Comparison of ENCODE assay signal across 11 cellular contexts in the genomic region with DNA sequence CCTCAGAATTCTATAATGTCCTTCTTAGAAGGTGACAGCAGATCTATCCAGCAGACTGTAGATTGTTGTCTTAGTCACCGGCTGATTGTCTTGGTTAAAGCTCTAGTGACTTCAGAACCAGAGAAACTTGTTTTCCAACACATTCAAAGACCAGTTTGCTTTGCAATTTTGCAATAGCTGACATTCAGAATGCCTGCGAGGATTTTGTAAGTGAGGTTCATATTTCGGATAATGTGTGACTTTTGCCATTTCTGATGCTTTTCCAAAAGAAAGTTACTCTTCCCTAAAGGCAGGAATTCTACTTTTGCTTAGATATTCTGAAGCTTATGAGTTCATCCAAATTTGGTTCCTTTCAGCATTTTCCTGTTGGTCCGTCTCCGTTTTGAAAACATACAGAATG. TPM values are rescaled to one million over a fixed set of nuclear protein-coding genes. Genes with fewer than 3 reads are reported as not detected.
DNase-seq lines count a peak whose midpoint lies in the region; ATAC-seq and TF ChIP-seq lines count a peak whose summit lies in the region.
"Had no signal": no experiment of that assay in that cellular context is flagged by ENCODE, and none has a peak within 500 bp of the region (broad histone marks: within the 10 kb centered on the region; RNA-seq: fewer than 3 reads in every experiment).

No MANE protein-coding gene starts in this region.

- no peak for TF ChIP-seq CTCF in adrenal gland (IDR thresholded peaks at IDR 0.05)
- no peak for TF ChIP-seq CTCF in fibroblast of villous mesenchyme (IDR thresholded peaks at IDR 0.05; ENCODE audit: insufficient read depth, low read depth, low read length)
- TF ChIP-seq CTCF in gastrocnemius medialis (IDR thresholded peaks at IDR 0.05 in 4 of 5, conservative IDR thresholded peaks at IDR 0.05 in 1 of 5), result no peak

- ATAC-seq in gastrocnemius medialis (no peak), GM21381 (IDR thresholded peaks at IDR 0.05; ENCODE audit: unreplicated experiment) (no peak)

- no peaks in the 10 kb centered on the region for H3K36me3 ChIP-seq in adrenal gland (replicated peaks in 1 of 2)
- no peaks in the 10 kb centered on the region for H3K36me3 ChIP-seq in gastrocnemius medialis

- in situ Hi-C loops in gastrocnemius medialis (cut with MboI; ENCODE audit: low sequenced_read_pairs in 4 of 4), result no loop called here

- H3K27me3 ChIP-seq in adrenal gland (no peaks in the 10 kb centered on the region), gastrocnemius medialis (no peaks in the 10 kb centered on the region)

- TF ChIP-seq POLR2A in adrenal gland (IDR thresholded peaks at IDR 0.05) (no peak), gastrocnemius medialis (IDR thresholded peaks at IDR 0.05) (no peak)

- peaks cover 28 to 45% of the 10 kb centered on the region in 2 donors for H3K4me1 ChIP-seq in adrenal gland (replicated peaks in 1 of 2)
- H3K4me1 ChIP-seq in gastrocnemius medialis, result peaks cover 0 to 5% of the 10 kb centered on the region in 2 donors

- H3K9me3 ChIP-seq in adrenal gland (replicated peaks in 1 of 3) (no peaks in the 10 kb centered on the region), gastrocnemius medialis (no peaks in the 10 kb centered on the region)

- no peak overlapping the region for H3K4me3 ChIP-seq in adrenal gland
- no peak overlapping the region for H3K4me3 ChIP-seq in fibroblast of villous mesenchyme (ENCODE audit: low read depth, low read length)
- H3K4me3 ChIP-seq in gastrocnemius medialis, result no peak overlapping the region

- DNase-seq in D341Med (ENCODE audit: low spot score) (peak; percentile 3), adrenal gland (no peak), fibroblast of villous mesenchyme (ENCODE audit: low read depth) (peak; percentile 68), gastrocnemius medialis (no peak), NCI-H82 (lab: John Stamatoyannopoulos, UW) (no peak), UCSD-AML1 (lab: John Stamatoyannopoulos, UW; ENCODE audit: unreplicated experiment) (no peak)
- DNase-seq in activated CD4-positive, alpha-beta T cell treated with anti-CD3 and anti-CD28 coated beads for 48 hours, result no peak
- DNase-seq: activated T-cell treated with anti-CD3 and anti-CD28 coated beads, Interleukin-2, amount 50 U/mL, for 24 hours; CD4-positive, alpha-beta T cell had no signal

- peak overlapping the region; percentile 9 to 90 (median 78) for H3K27ac ChIP-seq in adrenal gland
- H3K27ac ChIP-seq in gastrocnemius medialis, result peak overlapping the region; percentile 42 to 68 (median 55)

- WGBS in adrenal gland, 4 donors, result 25 to 36% (median 31%) methylated on average over 5 of the region's 5 CpGs

- intact Hi-C loops in adrenal gland (cut with DNase I) (no loop called here), gastrocnemius medialis (cut with DNase I; ENCODE audit: low total_unique reads) (no loop called here)

RNA-seq across cellular contexts. Expression of gene SPINT2, which starts 13.2 kb away (rescaled TPM):
- 100 to 1,000 TPM in 1 of 8 donors, 10 to 100 TPM in 7; 38.1 to 233 (median 76.0) TPM for total RNA-seq in adrenal gland
- polyA plus RNA-seq in adrenal gland, result 10 to 100 TPM; 33.4 to 44.0 (median 33.8) TPM
- 3.5 and 5.5 TPM in 2 replicates for total RNA-seq in fibroblast of villous mesenchyme
- total RNA-seq in gastrocnemius medialis, result 1 to 10 TPM in 3 of 4 donors, under 1 TPM in 1; 0.26 to 4.0 (median 1.6) TPM

RNA-seq across cellular contexts. Expression of gene PPP1R14A, which starts 21.4 kb away (rescaled TPM):
- total RNA-seq in adrenal gland (100 to 1,000 TPM in 7 of 8 donors, 10 to 100 TPM in 1; 82.6 to 250 (median 147) TPM), fibroblast of villous mesenchyme (1.3 and 8.7 TPM in 2 replicates), gastrocnemius medialis (10 to 100 TPM in 1 of 4 donors, 1 to 10 TPM in 3; 1.3 to 48.8 (median 7.1) TPM)
- 100 to 1,000 TPM in 2 of 3 donors, 10 to 100 TPM in 1; 14.8 to 366 (median 340) TPM for polyA plus RNA-seq in adrenal gland
- total RNA-seq: CD4-positive, alpha-beta T cell had no signal
- polyA plus RNA-seq: neural cell had no signal

RNA-seq across cellular contexts. Expression of gene C19orf33, which starts 26.5 kb away (rescaled TPM):
- total RNA-seq in adrenal gland, result 1 to 10 TPM in 5 of 8 donors, under 1 TPM in 1, not detected in 2; 0.88 to 7.6 (median 3.1) TPM
- 10 to 100 TPM in 2 of 3 donors, not detected in 1; 33.7 to 46.2 TPM for polyA plus RNA-seq in adrenal gland
- total RNA-seq in fibroblast of villous mesenchyme, result 1.3 and 3.2 TPM in 2 replicates
- 1 to 10 TPM in 2 of 4 donors, not detected in 2; 5.8 to 7.0 TPM for total RNA-seq in gastrocnemius medialis
- total RNA-seq: CD4-positive, alpha-beta T cell had no signal
- polyA plus RNA-seq: neural cell had no signal

RNA-seq across cellular contexts. Expression of gene YIF1B, which starts 38.2 kb away (rescaled TPM):
- total RNA-seq in adrenal gland (10 to 100 TPM; 31.0 to 57.0 (median 37.7) TPM), fibroblast of villous mesenchyme (50.1 and 65.7 TPM in 2 replicates), gastrocnemius medialis (10 to 100 TPM; 28.3 to 39.5 (median 31.9) TPM)
- 10 to 100 TPM; 23.5 to 53.0 (median 42.1) TPM for polyA plus RNA-seq in adrenal gland

RNA-seq across cellular contexts. Expression of gene KCNK6, which starts 42.1 kb away (rescaled TPM):
- total RNA-seq in adrenal gland, result 1 to 10 TPM; 2.6 to 5.4 (median 4.3) TPM
- polyA plus RNA-seq in adrenal gland, result 1 to 10 TPM; 2.2 to 6.0 (median 2.7) TPM
- 8.6 and 9.3 TPM in 2 replicates for total RNA-seq in fibroblast of villous mesenchyme
- under 1 TPM; 0.15 to 0.90 (median 0.41) TPM for total RNA-seq in gastrocnemius medialis
- polyA plus RNA-seq: neural cell had no signal

Comparison
In these comparisons a context has a peak if more than half of its experiments do, and no peak if none do; other contexts are left out.
1. DNase-seq: peak in D341Med (single experiment) and fibroblast of villous mesenchyme (single experiment); none in adrenal gland (0 of 7), gastrocnemius medialis (0 of 2), activated CD4-positive, alpha-beta T cell treated with anti-CD3 and anti-CD28 coated beads for 48 hours (single experiment), NCI-H82 (single experiment) and UCSD-AML1 (single experiment).